Comparison of ENCODE assay signal across 1 cellular context in the genomic region with DNA sequence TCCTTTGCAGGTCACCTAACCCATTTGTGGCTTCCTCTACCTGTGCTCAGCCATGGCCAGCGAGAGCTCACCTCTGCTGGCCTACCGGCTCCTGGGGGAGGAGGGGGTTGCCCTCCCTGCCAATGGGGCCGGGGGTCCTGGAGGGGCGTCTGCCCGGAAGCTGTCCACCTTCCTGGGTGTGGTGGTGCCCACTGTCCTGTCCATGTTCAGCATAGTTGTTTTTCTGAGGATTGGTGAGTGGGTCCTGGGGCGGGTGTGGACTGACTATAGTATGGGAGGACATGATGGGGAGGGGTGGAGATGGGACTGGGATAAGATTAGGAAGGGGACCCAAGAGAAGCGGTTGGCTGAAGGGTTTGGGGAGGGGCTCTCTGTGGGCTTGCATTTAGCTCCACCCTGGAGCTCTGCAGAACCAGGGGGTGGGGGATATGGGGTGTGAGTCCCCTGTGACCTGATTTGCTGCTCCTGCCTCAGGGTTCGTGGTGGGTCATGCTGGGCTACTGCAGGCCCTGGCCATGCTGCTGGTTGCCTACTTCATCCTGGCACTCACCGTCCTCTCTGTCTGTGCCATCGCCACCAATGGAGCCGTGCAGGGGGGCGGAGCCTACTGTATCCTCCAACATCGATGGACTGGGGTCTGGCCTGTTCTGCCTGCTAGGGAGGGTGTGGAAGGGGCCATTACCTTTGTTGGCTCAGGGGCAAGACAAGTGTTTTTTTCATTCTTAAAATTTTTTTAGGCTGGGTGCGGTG.
TF ChIP-seq lines count a peak whose summit lies in the region.

No MANE protein-coding gene starts in this region.

TF ChIP-seq in GM23338, 12 proteins besides CTCF, POLR2A, EP300 and RAD21:
- TF ChIP-seq ETS1 (IDR thresholded peaks at IDR 0.05) = no peak
- no peak for TF ChIP-seq EZH2phosphoT487 (IDR thresholded peaks at IDR 0.05; ENCODE audit: unreplicated experiment)
- TF ChIP-seq, protein P1, sequence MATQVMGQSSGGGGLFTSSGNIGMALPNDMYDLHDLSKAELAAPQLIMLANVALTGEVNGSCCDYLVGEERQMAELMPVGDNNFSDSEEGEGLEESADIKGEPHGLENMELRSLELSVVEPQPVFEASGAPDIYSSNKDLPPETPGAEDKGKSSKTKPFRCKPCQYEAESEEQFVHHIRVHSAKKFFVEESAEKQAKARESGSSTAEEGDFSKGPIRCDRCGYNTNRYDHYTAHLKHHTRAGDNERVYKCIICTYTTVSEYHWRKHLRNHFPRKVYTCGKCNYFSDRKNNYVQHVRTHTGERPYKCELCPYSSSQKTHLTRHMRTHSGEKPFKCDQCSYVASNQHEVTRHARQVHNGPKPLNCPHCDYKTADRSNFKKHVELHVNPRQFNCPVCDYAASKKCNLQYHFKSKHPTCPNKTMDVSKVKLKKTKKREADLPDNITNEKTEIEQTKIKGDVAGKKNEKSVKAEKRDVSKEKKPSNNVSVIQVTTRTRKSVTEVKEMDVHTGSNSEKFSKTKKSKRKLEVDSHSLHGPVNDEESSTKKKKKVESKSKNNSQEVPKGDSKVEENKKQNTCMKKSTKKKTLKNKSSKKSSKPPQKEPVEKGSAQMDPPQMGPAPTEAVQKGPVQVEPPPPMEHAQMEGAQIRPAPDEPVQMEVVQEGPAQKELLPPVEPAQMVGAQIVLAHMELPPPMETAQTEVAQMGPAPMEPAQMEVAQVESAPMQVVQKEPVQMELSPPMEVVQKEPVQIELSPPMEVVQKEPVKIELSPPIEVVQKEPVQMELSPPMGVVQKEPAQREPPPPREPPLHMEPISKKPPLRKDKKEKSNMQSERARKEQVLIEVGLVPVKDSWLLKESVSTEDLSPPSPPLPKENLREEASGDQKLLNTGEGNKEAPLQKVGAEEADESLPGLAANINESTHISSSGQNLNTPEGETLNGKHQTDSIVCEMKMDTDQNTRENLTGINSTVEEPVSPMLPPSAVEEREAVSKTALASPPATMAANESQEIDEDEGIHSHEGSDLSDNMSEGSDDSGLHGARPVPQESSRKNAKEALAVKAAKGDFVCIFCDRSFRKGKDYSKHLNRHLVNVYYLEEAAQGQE (IDR thresholded peaks at IDR 0.05; ENCODE audit: unreplicated experiment) = no peak
- TF ChIP-seq ZNF462 (CRISPR knock-in tag; IDR thresholded peaks at IDR 0.05) = no peak
- TF ChIP-seq ZNF114 (CRISPR knock-in tag; IDR thresholded peaks at IDR 0.05) = no peak
- TF ChIP-seq CREB1 (CRISPR knock-in tag; IDR thresholded peaks at IDR 0.05; ENCODE audit: low read depth) = no peak
- TF ChIP-seq JUNB (IDR thresholded peaks at IDR 0.05; ENCODE audit: unreplicated experiment) = no peak
- TF ChIP-seq NANOG (IDR thresholded peaks at IDR 0.05; ENCODE audit: borderline replicate concordance) = no peak
- no peak for TF ChIP-seq ZNF331 (CRISPR knock-in tag; IDR thresholded peaks at IDR 0.05; ENCODE audit: low read depth)
- TF ChIP-seq EZH2 (IDR thresholded peaks at IDR 0.05; ENCODE audit: low read depth, unreplicated experiment) = no peak
- no peak for TF ChIP-seq POLR2AphosphoS5 (IDR thresholded peaks at IDR 0.05; ENCODE audit: low read depth)
- no peak for TF ChIP-seq STAT1 (IDR thresholded peaks at IDR 0.05; ENCODE audit: unreplicated experiment)
TF ChIP-seq in GM23338: peak in this region for 0.
